Comparison of ENCODE assay signal across 2 cellular contexts in genomic region chr1:40372658-40373322, GRCh38.
TF ChIP-seq lines count a peak whose summit lies in the region.

No MANE protein-coding gene starts in this region.

TF ChIP-seq in A549, 52 proteins besides CTCF, POLR2A, EP300 and RAD21:
- TF ChIP-seq, protein P1, sequence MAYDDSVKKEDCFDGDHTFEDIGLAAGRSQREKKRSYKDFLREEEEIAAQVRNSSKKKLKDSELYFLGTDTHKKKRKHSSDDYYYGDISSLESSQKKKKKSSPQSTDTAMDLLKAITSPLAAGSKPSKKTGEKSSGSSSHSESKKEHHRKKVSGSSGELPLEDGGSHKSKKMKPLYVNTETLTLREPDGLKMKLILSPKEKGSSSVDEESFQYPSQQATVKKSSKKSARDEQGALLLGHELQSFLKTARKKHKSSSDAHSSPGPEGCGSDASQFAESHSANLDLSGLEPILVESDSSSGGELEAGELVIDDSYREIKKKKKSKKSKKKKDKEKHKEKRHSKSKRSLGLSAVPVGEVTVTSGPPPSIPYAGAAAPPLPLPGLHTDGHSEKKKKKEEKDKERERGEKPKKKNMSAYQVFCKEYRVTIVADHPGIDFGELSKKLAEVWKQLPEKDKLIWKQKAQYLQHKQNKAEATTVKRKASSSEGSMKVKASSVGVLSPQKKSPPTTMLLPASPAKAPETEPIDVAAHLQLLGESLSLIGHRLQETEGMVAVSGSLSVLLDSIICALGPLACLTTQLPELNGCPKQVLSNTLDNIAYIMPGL (CRISPR knock-in tag; IDR thresholded peaks at IDR 0.05; ENCODE audit: borderline replicate concordance) = no peak
- TF ChIP-seq KDM1A (IDR thresholded peaks at IDR 0.05; ENCODE audit: low read depth) (no peak), TFCP2L1 (CRISPR knock-in tag; IDR thresholded peaks at IDR 0.05) (no peak), NR3C1 (IDR thresholded peaks at IDR 0.05) (no peak), ZFP36 (IDR thresholded peaks at IDR 0.05; ENCODE audit: borderline replicate concordance, partially characterized antibody) (no peak), JUNB (IDR thresholded peaks at IDR 0.05) (no peak), EHMT2 (IDR thresholded peaks at IDR 0.05; ENCODE audit: low read depth) (no peak), PHF8 (IDR thresholded peaks at IDR 0.05; ENCODE audit: borderline replicate concordance, low read depth) (no peak)
- TF ChIP-seq, protein P2, sequence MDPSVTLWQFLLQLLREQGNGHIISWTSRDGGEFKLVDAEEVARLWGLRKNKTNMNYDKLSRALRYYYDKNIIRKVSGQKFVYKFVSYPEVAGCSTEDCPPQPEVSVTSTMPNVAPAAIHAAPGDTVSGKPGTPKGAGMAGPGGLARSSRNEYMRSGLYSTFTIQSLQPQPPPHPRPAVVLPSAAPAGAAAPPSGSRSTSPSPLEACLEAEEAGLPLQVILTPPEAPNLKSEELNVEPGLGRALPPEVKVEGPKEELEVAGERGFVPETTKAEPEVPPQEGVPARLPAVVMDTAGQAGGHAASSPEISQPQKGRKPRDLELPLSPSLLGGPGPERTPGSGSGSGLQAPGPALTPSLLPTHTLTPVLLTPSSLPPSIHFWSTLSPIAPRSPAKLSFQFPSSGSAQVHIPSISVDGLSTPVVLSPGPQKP (IDR thresholded peaks at IDR 0.05; ENCODE audit: low read depth, low read length) = no peak

TF ChIP-seq in GM23338, 12 proteins besides CTCF, POLR2A, EP300 and RAD21 (continued from another document):
- TF ChIP-seq, protein P3, sequence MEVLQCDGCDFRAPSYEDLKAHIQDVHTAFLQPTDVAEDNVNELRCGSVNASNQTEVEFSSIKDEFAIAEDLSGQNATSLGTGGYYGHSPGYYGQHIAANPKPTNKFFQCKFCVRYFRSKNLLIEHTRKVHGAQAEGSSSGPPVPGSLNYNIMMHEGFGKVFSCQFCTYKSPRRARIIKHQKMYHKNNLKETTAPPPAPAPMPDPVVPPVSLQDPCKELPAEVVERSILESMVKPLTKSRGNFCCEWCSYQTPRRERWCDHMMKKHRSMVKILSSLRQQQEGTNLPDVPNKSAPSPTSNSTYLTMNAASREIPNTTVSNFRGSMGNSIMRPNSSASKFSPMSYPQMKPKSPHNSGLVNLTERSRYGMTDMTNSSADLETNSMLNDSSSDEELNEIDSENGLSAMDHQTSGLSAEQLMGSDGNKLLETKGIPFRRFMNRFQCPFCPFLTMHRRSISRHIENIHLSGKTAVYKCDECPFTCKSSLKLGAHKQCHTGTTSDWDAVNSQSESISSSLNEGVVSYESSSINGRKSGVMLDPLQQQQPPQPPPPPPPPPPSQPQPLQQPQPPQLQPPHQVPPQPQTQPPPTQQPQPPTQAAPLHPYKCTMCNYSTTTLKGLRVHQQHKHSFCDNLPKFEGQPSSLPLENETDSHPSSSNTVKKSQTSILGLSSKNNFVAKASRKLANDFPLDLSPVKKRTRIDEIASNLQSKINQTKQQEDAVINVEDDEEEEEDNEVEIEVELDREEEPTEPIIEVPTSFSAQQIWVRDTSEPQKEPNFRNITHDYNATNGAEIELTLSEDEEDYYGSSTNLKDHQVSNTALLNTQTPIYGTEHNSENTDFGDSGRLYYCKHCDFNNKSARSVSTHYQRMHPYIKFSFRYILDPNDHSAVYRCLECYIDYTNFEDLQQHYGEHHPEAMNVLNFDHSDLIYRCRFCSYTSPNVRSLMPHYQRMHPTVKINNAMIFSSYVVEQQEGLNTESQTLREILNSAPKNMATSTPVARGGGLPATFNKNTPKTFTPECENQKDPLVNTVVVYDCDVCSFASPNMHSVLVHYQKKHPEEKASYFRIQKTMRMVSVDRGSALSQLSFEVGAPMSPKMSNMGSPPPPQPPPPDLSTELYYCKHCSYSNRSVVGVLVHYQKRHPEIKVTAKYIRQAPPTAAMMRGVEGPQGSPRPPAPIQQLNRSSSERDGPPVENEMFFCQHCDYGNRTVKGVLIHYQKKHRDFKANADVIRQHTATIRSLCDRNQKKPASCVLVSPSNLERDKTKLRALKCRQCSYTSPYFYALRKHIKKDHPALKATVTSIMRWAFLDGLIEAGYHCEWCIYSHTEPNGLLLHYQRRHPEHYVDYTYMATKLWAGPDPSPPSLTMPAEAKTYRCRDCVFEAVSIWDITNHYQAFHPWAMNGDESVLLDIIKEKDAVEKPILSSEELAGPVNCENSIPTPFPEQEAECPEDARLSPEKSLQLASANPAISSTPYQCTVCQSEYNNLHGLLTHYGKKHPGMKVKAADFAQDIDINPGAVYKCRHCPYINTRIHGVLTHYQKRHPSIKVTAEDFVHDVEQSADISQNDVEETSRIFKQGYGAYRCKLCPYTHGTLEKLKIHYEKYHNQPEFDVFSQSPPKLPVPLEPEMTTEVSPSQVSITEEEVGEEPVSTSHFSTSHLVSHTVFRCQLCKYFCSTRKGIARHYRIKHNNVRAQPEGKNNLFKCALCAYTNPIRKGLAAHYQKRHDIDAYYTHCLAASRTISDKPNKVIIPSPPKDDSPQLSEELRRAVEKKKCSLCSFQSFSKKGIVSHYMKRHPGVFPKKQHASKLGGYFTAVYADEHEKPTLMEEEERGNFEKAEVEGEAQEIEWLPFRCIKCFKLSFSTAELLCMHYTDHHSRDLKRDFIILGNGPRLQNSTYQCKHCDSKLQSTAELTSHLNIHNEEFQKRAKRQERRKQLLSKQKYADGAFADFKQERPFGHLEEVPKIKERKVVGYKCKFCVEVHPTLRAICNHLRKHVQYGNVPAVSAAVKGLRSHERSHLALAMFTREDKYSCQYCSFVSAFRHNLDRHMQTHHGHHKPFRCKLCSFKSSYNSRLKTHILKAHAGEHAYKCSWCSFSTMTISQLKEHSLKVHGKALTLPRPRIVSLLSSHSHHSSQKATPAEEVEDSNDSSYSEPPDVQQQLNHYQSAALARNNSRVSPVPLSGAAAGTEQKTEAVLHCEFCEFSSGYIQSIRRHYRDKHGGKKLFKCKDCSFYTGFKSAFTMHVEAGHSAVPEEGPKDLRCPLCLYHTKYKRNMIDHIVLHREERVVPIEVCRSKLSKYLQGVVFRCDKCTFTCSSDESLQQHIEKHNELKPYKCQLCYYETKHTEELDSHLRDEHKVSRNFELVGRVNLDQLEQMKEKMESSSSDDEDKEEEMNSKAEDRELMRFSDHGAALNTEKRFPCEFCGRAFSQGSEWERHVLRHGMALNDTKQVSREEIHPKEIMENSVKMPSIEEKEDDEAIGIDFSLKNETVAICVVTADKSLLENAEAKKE (CRISPR knock-in tag; IDR thresholded peaks at IDR 0.05) = no peak
- TF ChIP-seq ZNF331 (CRISPR knock-in tag; IDR thresholded peaks at IDR 0.05; ENCODE audit: low read depth) = no peak
- no peak for TF ChIP-seq EZH2phosphoT487 (IDR thresholded peaks at IDR 0.05; ENCODE audit: unreplicated experiment)
- no peak for TF ChIP-seq CREB1 (CRISPR knock-in tag; IDR thresholded peaks at IDR 0.05; ENCODE audit: low read depth)
